In the genomic region with DNA sequence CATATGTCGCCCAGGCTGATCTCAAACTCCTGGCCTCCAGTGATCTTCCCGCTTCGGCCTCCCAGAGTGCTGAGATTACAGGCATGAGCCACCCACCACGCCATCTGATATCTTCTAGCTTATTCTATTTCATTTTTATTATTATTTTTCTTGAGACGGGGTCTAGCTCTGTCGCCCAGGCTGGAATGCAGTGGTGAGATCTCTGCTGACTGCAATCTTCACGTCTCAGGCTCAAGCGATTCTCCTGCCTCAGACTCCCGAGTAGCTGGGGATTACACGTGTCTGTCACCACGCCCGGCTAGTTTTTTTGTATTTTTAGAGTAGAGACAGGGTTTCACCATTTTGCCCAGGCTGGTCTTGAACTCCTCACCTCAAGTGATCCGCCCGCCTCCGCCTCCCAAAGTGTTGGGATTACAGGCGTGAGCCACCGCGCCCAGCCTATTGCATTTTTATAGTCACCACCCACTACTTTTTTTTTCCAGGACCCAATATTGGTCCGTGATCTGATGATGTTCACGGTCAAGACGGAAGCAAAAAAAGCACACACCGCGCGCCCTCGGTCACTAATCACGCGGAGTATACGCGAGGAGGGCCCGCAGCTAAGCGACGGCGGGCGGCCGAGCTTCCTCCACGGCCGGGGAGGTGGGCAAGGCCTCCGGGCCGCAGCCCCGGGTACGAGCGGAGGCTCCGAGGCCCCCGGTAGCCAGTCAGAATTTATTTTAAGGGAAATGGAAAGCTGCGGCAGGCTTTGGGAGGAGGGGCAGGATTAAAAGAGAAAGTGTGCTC, we compare ENCODE assay signal across 7 cellular contexts. TPM values are rescaled to one million over a fixed set of nuclear protein-coding genes. Genes with fewer than 3 reads are reported as not detected.
A peak's percentile ranks its signal among the peaks of the same experiment; 100 is the strongest.
DNase-seq lines count a peak whose midpoint lies in the region; ATAC-seq and TF ChIP-seq lines count a peak whose summit lies in the region.

No MANE protein-coding gene starts in this region.

- H3K4me1 ChIP-seq in liver (ENCODE audit: control insufficient read depth in 4 of 4, insufficient read depth in 4 of 4, low read length in 3 of 4): peaks cover 0 to 16% (median 12%) of the 10 kb centered on the region in 4 donors

- TF ChIP-seq CTCF in brain microvascular endothelial cell (IDR thresholded peaks at IDR 0.05; ENCODE audit: low read depth, low read length, missing control alignments): no peak
- TF ChIP-seq CTCF in liver (IDR thresholded peaks at IDR 0.05; ENCODE audit: low read depth, low read length, missing input control): no peak

- peak overlapping the region; percentile 52 to 62 for H3K9ac ChIP-seq in liver (ENCODE audit: low read depth in 1 of 2, low read length in 2 of 2)

- ATAC-seq in GM18519 (IDR thresholded peaks at IDR 0.05; ENCODE audit: low FRiP score, unreplicated experiment): peak; percentile 0

- H3K9me3 ChIP-seq in liver (ENCODE audit: control insufficient read depth in 4 of 4, low read length in 3 of 4): peaks cover 0 to 3% (median 1%) of the 10 kb centered on the region in 4 donors

- DNase-seq in H7: no peak
- peak; percentile 75 for DNase-seq in NAMALWA (ENCODE audit: low spot score)
- DNase-seq in brain microvascular endothelial cell: no peak
- DNase-seq in NCI-H1092 treated with DMSO at 0.1 percent for 48 hours (lab: John Stamatoyannopoulos, UW): no peak

- H3K27me3 ChIP-seq in H7 (ENCODE audit: control insufficient read depth, insufficient read depth, low read length) (no peaks in the 10 kb centered on the region), brain microvascular endothelial cell (replicated peaks) (peaks cover 8% of the 10 kb centered on the region), liver (ENCODE audit: control insufficient read depth in 4 of 4, insufficient read depth in 4 of 4, low read length in 3 of 4) (no peaks in the 10 kb centered on the region)

- H3K27ac ChIP-seq in brain microvascular endothelial cell: peak overlapping the region; percentile 87
- H3K27ac ChIP-seq in liver (ENCODE audit: low read depth in 1 of 2, low read length in 2 of 2): peak overlapping the region; percentile 89 to 96
- peak overlapping the region; percentile 82 for H3K27ac ChIP-seq in temporal lobe (ENCODE audit: low read depth, low read length)

- in situ Hi-C loops in brain microvascular endothelial cell (cut with HindIII; ENCODE audit: low pct_ligation_motif_present, low sequenced_read_pairs): no loop called here

- WGBS in liver: 18% methylated on average over 45 of the region's 45 CpGs

- no peak for TF ChIP-seq RAD21 in liver (IDR thresholded peaks at IDR 0.05)

- H3K36me3 ChIP-seq in H7 (replicated peaks; ENCODE audit: control insufficient read depth, insufficient read depth, low read length) (peaks cover 17% of the 10 kb centered on the region), brain microvascular endothelial cell (replicated peaks) (peaks cover 14% of the 10 kb centered on the region), liver (ENCODE audit: control insufficient read depth in 4 of 4, insufficient read depth in 3 of 4, low read depth in 1 of 4, low read length in 3 of 4) (peaks cover 3 to 9% (median 7%) of the 10 kb centered on the region in 4 donors)

- H3K4me3 ChIP-seq in H7 (ENCODE audit: insufficient read depth, low read depth, low read length): peak overlapping the region; percentile 56
- H3K4me3 ChIP-seq in brain microvascular endothelial cell (ENCODE audit: low read depth, low read length): peak overlapping the region; percentile 61
- peak overlapping the region; percentile 53 to 72 (median 63) for H3K4me3 ChIP-seq in liver (ENCODE audit: low read depth in 1 of 3, low read length in 3 of 3)

TF ChIP-seq in liver, 16 proteins besides CTCF, POLR2A, EP300 and RAD21:
- TF ChIP-seq SP1 (IDR thresholded peaks at IDR 0.05): peak; percentile 20
- no peak for TF ChIP-seq FOXA1 (IDR thresholded peaks at IDR 0.05)
- TF ChIP-seq, protein P1, sequence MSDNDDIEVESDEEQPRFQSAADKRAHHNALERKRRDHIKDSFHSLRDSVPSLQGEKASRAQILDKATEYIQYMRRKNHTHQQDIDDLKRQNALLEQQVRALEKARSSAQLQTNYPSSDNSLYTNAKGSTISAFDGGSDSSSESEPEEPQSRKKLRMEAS (IDR thresholded peaks at IDR 0.05): no peak
- TF ChIP-seq TAF1 (conservative IDR thresholded peaks at IDR 0.05): no peak
- no peak for TF ChIP-seq HNF4G (IDR thresholded peaks at IDR 0.05)
- TF ChIP-seq, protein P2, sequence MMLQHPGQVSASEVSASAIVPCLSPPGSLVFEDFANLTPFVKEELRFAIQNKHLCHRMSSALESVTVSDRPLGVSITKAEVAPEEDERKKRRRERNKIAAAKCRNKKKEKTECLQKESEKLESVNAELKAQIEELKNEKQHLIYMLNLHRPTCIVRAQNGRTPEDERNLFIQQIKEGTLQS (IDR thresholded peaks at IDR 0.05): no peak
- no peak for TF ChIP-seq NR2F2 (IDR thresholded peaks at IDR 0.05)
- no peak for TF ChIP-seq EGR1 (IDR thresholded peaks at IDR 0.05; ENCODE audit: low read depth in 2 of 2)
- TF ChIP-seq, protein P3, sequence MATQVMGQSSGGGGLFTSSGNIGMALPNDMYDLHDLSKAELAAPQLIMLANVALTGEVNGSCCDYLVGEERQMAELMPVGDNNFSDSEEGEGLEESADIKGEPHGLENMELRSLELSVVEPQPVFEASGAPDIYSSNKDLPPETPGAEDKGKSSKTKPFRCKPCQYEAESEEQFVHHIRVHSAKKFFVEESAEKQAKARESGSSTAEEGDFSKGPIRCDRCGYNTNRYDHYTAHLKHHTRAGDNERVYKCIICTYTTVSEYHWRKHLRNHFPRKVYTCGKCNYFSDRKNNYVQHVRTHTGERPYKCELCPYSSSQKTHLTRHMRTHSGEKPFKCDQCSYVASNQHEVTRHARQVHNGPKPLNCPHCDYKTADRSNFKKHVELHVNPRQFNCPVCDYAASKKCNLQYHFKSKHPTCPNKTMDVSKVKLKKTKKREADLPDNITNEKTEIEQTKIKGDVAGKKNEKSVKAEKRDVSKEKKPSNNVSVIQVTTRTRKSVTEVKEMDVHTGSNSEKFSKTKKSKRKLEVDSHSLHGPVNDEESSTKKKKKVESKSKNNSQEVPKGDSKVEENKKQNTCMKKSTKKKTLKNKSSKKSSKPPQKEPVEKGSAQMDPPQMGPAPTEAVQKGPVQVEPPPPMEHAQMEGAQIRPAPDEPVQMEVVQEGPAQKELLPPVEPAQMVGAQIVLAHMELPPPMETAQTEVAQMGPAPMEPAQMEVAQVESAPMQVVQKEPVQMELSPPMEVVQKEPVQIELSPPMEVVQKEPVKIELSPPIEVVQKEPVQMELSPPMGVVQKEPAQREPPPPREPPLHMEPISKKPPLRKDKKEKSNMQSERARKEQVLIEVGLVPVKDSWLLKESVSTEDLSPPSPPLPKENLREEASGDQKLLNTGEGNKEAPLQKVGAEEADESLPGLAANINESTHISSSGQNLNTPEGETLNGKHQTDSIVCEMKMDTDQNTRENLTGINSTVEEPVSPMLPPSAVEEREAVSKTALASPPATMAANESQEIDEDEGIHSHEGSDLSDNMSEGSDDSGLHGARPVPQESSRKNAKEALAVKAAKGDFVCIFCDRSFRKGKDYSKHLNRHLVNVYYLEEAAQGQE (IDR thresholded peaks at IDR 0.05): peak; percentile 53
- TF ChIP-seq HNF4A (conservative IDR thresholded peaks at IDR 0.05): no peak
TF ChIP-seq in liver: peak in this region for 2.

RNA-seq across cellular contexts. Expression of a gene that starts 1.1 kb away (rescaled TPM):
- 67.6 and 68.6 TPM in 2 replicates for total RNA-seq in H7 (2014; rRNA removed; shearing (Covaris generic))
- 10 to 100 TPM; 15.5 to 15.9 TPM for total RNA-seq in liver
- 10 to 100 TPM in 1 of 2 donors, under 1 TPM in 1; 0.99 to 11.2 TPM for polyA plus RNA-seq in liver
- 58.5 TPM for total RNA-seq in temporal lobe

RNA-seq across cellular contexts. Expression of a gene that starts 22.0 kb away (rescaled TPM):
- total RNA-seq in H7 (2014; rRNA removed; shearing (Covaris generic)): 413 and 501 TPM in 2 replicates
- total RNA-seq in liver (100 to 1,000 TPM; 109 to 181 TPM), temporal lobe (91.0 TPM)
- polyA plus RNA-seq in liver: 100 to 1,000 TPM; 212 to 342 TPM

RNA-seq across cellular contexts. Expression of a gene that starts 22.4 kb away (rescaled TPM):
- 15.1 and 25.1 TPM in 2 replicates for total RNA-seq in H7 (2014; rRNA removed; shearing (Covaris generic))
- 10 to 100 TPM; 17.3 to 24.3 TPM for total RNA-seq in liver
- 10 to 100 TPM in 1 of 2 donors, 1 to 10 TPM in 1; 6.1 to 16.1 TPM for polyA plus RNA-seq in liver
- 64.7 TPM for total RNA-seq in temporal lobe

RNA-seq across cellular contexts. Expression of a gene that starts 55.5 kb away (rescaled TPM):
- total RNA-seq in H7 (2014; rRNA removed; shearing (Covaris generic)): 5.2 and 8.0 TPM in 2 replicates
- total RNA-seq in liver (10 to 100 TPM in 1 of 2 donors, 1 to 10 TPM in 1; 7.3 to 11.8 TPM), temporal lobe (8.9 TPM)
- polyA plus RNA-seq in liver: 1 to 10 TPM; 2.0 to 3.8 TPM
